In genomic region chr6:16332175-16332542, GRCh38 we compare ENCODE assay signal across 1 cellular context.
TF ChIP-seq lines count a peak whose summit lies in the region.

No MANE protein-coding gene starts in this region.

TF ChIP-seq in K562, 482 proteins besides CTCF, POLR2A, EP300 and RAD21 (continued from another document and continues in another):
- peak; percentile 12 for TF ChIP-seq CTCFL (IDR thresholded peaks at IDR 0.05; ENCODE audit: borderline replicate concordance, insufficient read depth, low read depth, low read length, poor library complexity, severe bottlenecking)
- no peak for TF ChIP-seq UBTF (IDR thresholded peaks at IDR 0.05; ENCODE audit: borderline replicate concordance in 1 of 2, low read depth in 2 of 2, low read length in 2 of 2)
- TF ChIP-seq JUNB (CRISPR knock-in tag; conservative IDR thresholded peaks at IDR 0.05): no peak
- no peak for TF ChIP-seq CLOCK (CRISPR knock-in tag; IDR thresholded peaks at IDR 0.05; ENCODE audit: borderline replicate concordance)
- TF ChIP-seq HMBOX1 (IDR thresholded peaks at IDR 0.05): peak; percentile 11; the same call in 1 of the 2 replicates
- no peak for TF ChIP-seq POLR2AphosphoS2 (IDR thresholded peaks at IDR 0.05; ENCODE audit: low read length)
- 0 out of 2 replicates have a peak, but pooled peaks have one; percentile 36 for TF ChIP-seq THRB (CRISPR knock-in tag; conservative IDR thresholded peaks at IDR 0.05)
- 0 out of 2 replicates have a peak, but pooled peaks have one; percentile 46 for TF ChIP-seq ARID1B (IDR thresholded peaks at IDR 0.05)
- TF ChIP-seq ZBTB7A (IDR thresholded peaks at IDR 0.05; ENCODE audit: borderline replicate concordance, control insufficient read depth, low read depth, low read length): no peak
- TF ChIP-seq ARID3A (IDR thresholded peaks at IDR 0.05; ENCODE audit: borderline replicate concordance, low read depth, low read length): 0 out of 2 replicates have a peak, but pooled peaks have one; percentile 54
- peak; percentile 60 for TF ChIP-seq TEAD2 (tag; IDR thresholded peaks at IDR 0.05)
- TF ChIP-seq ZKSCAN8 (CRISPR knock-in tag; IDR thresholded peaks at IDR 0.05): no peak
- TF ChIP-seq SREBF2 (CRISPR knock-in tag; IDR thresholded peaks at IDR 0.05): no peak
- no peak for TF ChIP-seq ZNF76 (CRISPR knock-in tag; IDR thresholded peaks at IDR 0.05; ENCODE audit: borderline replicate concordance)
- no peak for TF ChIP-seq ZNF75A (CRISPR knock-in tag; IDR thresholded peaks at IDR 0.05)
- no peak for TF ChIP-seq CREB1 (IDR thresholded peaks at IDR 0.05)
- no peak for TF ChIP-seq CREB1 (CRISPR knock-in tag; IDR thresholded peaks at IDR 0.05)
- TF ChIP-seq TEAD1 (CRISPR knock-in tag; IDR thresholded peaks at IDR 0.05): peak; percentile 35 to 96
- TF ChIP-seq HDAC2 (IDR thresholded peaks at IDR 0.05): 0 out of 2 replicates have a peak, but pooled peaks have one; percentile 28
- no peak for TF ChIP-seq ETV6 (IDR thresholded peaks at IDR 0.05; ENCODE audit: borderline replicate concordance in 1 of 2, low read depth in 2 of 2, low read length in 1 of 2)
- TF ChIP-seq ETV6 (CRISPR knock-in tag; IDR thresholded peaks at IDR 0.05; ENCODE audit: borderline replicate concordance): no peak
- TF ChIP-seq MTA3 (IDR thresholded peaks at IDR 0.05; ENCODE audit: borderline replicate concordance): peak; percentile 46; the same call in 1 of the 2 replicates
- 0 out of 2 replicates have a peak, but pooled peaks have one; percentile 31 for TF ChIP-seq ZHX1 (conservative IDR thresholded peaks at IDR 0.05; ENCODE audit: low read length)
- TF ChIP-seq MNT (conservative IDR thresholded peaks at IDR 0.05): no peak
- peak; percentile 47; the same call in 1 of the 2 replicates for TF ChIP-seq DPF2 (IDR thresholded peaks at IDR 0.05)
- no peak for TF ChIP-seq ADNP (tag; IDR thresholded peaks at IDR 0.05)
- TF ChIP-seq SREBF1 (IDR thresholded peaks at IDR 0.05; ENCODE audit: borderline replicate concordance, low read depth, low read length): no peak
- peak; percentile 37; the same call in 1 of the 2 replicates for TF ChIP-seq FOXJ2 (tag; IDR thresholded peaks at IDR 0.05)
- TF ChIP-seq KLF16 (IDR thresholded peaks at IDR 0.05): peak; percentile 46; the same call in 1 of the 2 replicates
- no peak for TF ChIP-seq GMEB1 (CRISPR knock-in tag; IDR thresholded peaks at IDR 0.05)
- no peak for TF ChIP-seq USF2 (CRISPR knock-in tag; IDR thresholded peaks at IDR 0.05)
- TF ChIP-seq MITF (IDR thresholded peaks at IDR 0.05): peak; percentile 92
- TF ChIP-seq FUS (optimal IDR thresholded peaks at IDR 0.05; ENCODE audit: low read depth, low read length): no peak
- TF ChIP-seq SOX6 (IDR thresholded peaks at IDR 0.05): peak; percentile 30; the same call in 1 of the 2 replicates
- no peak for TF ChIP-seq MTF1 (CRISPR knock-in tag; IDR thresholded peaks at IDR 0.05; ENCODE audit: borderline replicate concordance)
- TF ChIP-seq FOS (IDR thresholded peaks at IDR 0.05; ENCODE audit: extremely low read depth, insufficient read length): no peak
